7 cellular contexts compared by ENCODE assay signal in genomic region chr6:57350316-57350842, GRCh38.
A peak's percentile ranks its signal among the peaks of the same experiment; 100 is the strongest.
DNase-seq lines count a peak whose midpoint lies in the region; ATAC-seq lines count a peak whose summit lies in the region.
"Not testable (repeated sequence)": the region's sequence is repeated elsewhere in the genome, so short reads cannot be mapped to it uniquely, and the experiment has no call there.

No MANE protein-coding gene starts in this region.

- H3K36me3 Mint-ChIP-seq in memory B cell, result not testable (repeated sequence)

- ATAC-seq in GM18858 (IDR thresholded peaks at IDR 0.05; ENCODE audit: unreplicated experiment) (peak; percentile 42), GM21367 (IDR thresholded peaks at IDR 0.05; ENCODE audit: unreplicated experiment) (peak; percentile 46), HG02610 (IDR thresholded peaks at IDR 0.05; ENCODE audit: unreplicated experiment) (peak; percentile 84), HG03045 (IDR thresholded peaks at IDR 0.05; ENCODE audit: unreplicated experiment) (peak; percentile 71), memory B cell (ENCODE audit: low read depth) (peak; percentile 29)

- DNase-seq in KBM-7 (peak; percentile 43), SKM-1 treated with dmso at 0.1 percent for 144 hours (lab: John Stamatoyannopoulos, UW; ENCODE audit: unreplicated experiment) (peak; percentile 0)
- DNase-seq in memory B cell (ENCODE audit: low spot score in 2 of 2), result not testable (repeated sequence)

- not testable (repeated sequence) for H3K27me3 Mint-ChIP-seq in memory B cell

- in situ Hi-C loops in KBM-7 (cut with MboI; ENCODE audit: low pct_unique_long_range_greater_than_20kb, low sequenced_read_pairs), result not testable (repeated sequence)

- peaks cover 13% of the 10 kb centered on the region for H3K4me1 Mint-ChIP-seq in memory B cell

- peak overlapping the region; percentile 9 for H3K27ac Mint-ChIP-seq in memory B cell

- not testable (repeated sequence) for H3K4me3 Mint-ChIP-seq in memory B cell

- H3K9me3 Mint-ChIP-seq in memory B cell, result not testable (repeated sequence)

Comparison
In these comparisons a context has a peak if more than half of its experiments do, and no peak if none do; other contexts are left out.
1. ATAC-seq: peak in every context shown above with its lines; median percentile 84 in HG02610; 71 in HG03045; 46 in GM21367; 42 in GM18858; 29 in memory B cell.